8 cellular contexts compared by ENCODE assay signal in genomic region chr6:168035098-168035660, GRCh38. TPM values are rescaled to one million over a fixed set of nuclear protein-coding genes. Genes with fewer than 3 reads are reported as not detected.
DNase-seq lines count a peak whose midpoint lies in the region; ATAC-seq and TF ChIP-seq lines count a peak whose summit lies in the region.

No MANE protein-coding gene starts in this region.

- ATAC-seq in HG03571 (IDR thresholded peaks at IDR 0.05; ENCODE audit: unreplicated experiment) = no peak

- no peaks in the 10 kb centered on the region for H3K4me1 Mint-ChIP-seq in activated naive CD4-positive, alpha-beta T cell treated with anti-CD3 and anti-CD28 coated beads, Interleukin-2, amount 10 ng/mL, durations not matched to agents 7 days and 5 days
- peaks cover 16% of the 10 kb centered on the region for H3K4me1 Mint-ChIP-seq in glutamatergic neuron (ENCODE audit: low read depth, unreplicated experiment)

- peaks cover 7% of the 10 kb centered on the region for H3K9me3 ChIP-seq in osteoblast (ENCODE audit: low read depth, low read length)

- H3K79me2 ChIP-seq in osteoblast (ENCODE audit: insufficient read depth, low read length) = no peaks in the 10 kb centered on the region

- peak overlapping the region; percentile 91 for H3K4me2 ChIP-seq in osteoblast (ENCODE audit: insufficient read depth, low read length)

- no peaks in the 10 kb centered on the region for H3K36me3 ChIP-seq in osteoblast (ENCODE audit: insufficient read depth, low read length)

- CTCF ChIA-PET in activated naive CD4-positive, alpha-beta T cell treated with anti-CD3 and anti-CD28 coated beads, Interleukin-2, amount 10 ng/mL, durations not matched to agents 7 days and 5 days (lab: Charles Lee) = no interaction called here

- peak overlapping the region; percentile 49 for H3K27ac ChIP-seq in osteoblast (ENCODE audit: low read depth, low read length)

- peaks cover 25% of the 10 kb centered on the region for H3K27me3 Mint-ChIP-seq in activated naive CD4-positive, alpha-beta T cell treated with anti-CD3 and anti-CD28 coated beads, Interleukin-2, amount 10 ng/mL, durations not matched to agents 7 days and 5 days
- H3K27me3 Mint-ChIP-seq in glutamatergic neuron (ENCODE audit: unreplicated experiment) = peaks cover 9% of the 10 kb centered on the region

- TF ChIP-seq CTCF in glutamatergic neuron (IDR thresholded peaks at IDR 0.05; ENCODE audit: partially characterized antibody, unreplicated experiment) (no peak), osteoblast (IDR thresholded peaks at IDR 0.05; ENCODE audit: extremely low read depth, low read depth, low read length) (no peak)

- H3K4me3 ChIP-seq in osteoblast (ENCODE audit: insufficient read depth, low read length) = peak overlapping the region; percentile 69

- H3K27me3 ChIP-seq in osteoblast (ENCODE audit: insufficient read depth, low read length) = no peaks in the 10 kb centered on the region

- H3K36me3 Mint-ChIP-seq in activated naive CD4-positive, alpha-beta T cell treated with anti-CD3 and anti-CD28 coated beads, Interleukin-2, amount 10 ng/mL, durations not matched to agents 7 days and 5 days = no peaks in the 10 kb centered on the region
- peaks cover 26% of the 10 kb centered on the region for H3K36me3 Mint-ChIP-seq in glutamatergic neuron (ENCODE audit: unreplicated experiment)

- no peak for DNase-seq in activated naive CD4-positive, alpha-beta T cell treated with anti-CD3 and anti-CD28 coated beads, Interleukin-2, amount 10 ng/mL, durations not matched to agents 7 days and 5 days
- no peak for DNase-seq in activated naive CD4-positive, alpha-beta T cell (lab: John Stamatoyannopoulos, UW)
- DNase-seq in SW480 (ENCODE audit: low spot score) (peak; percentile 52), glutamatergic neuron (no peak), osteoblast (ENCODE audit: insufficient read length, low spot score, missing footprints) (peak; percentile 94), NCI-H1048 (lab: John Stamatoyannopoulos, UW) (no peak)
- no peak for DNase-seq in stimulated activated naive CD4-positive, alpha-beta T cell (lab: John Stamatoyannopoulos, UW)

- peaks cover 30% of the 10 kb centered on the region for H3K4me1 ChIP-seq in osteoblast (ENCODE audit: insufficient read depth, low read length)

- no peak overlapping the region for H3K27ac Mint-ChIP-seq in activated naive CD4-positive, alpha-beta T cell treated with anti-CD3 and anti-CD28 coated beads, Interleukin-2, amount 10 ng/mL, durations not matched to agents 7 days and 5 days
- H3K27ac Mint-ChIP-seq in glutamatergic neuron (ENCODE audit: unreplicated experiment) = no peak overlapping the region

- H3K9me3 Mint-ChIP-seq in activated naive CD4-positive, alpha-beta T cell treated with anti-CD3 and anti-CD28 coated beads, Interleukin-2, amount 10 ng/mL, durations not matched to agents 7 days and 5 days = peaks cover 21% of the 10 kb centered on the region
- H3K9me3 Mint-ChIP-seq in glutamatergic neuron (ENCODE audit: unreplicated experiment) = peaks cover 14% of the 10 kb centered on the region

- peak overlapping the region; percentile 85 for H2AFZ ChIP-seq in osteoblast (ENCODE audit: low read length)

- H3K4me3 Mint-ChIP-seq in activated naive CD4-positive, alpha-beta T cell treated with anti-CD3 and anti-CD28 coated beads, Interleukin-2, amount 10 ng/mL, durations not matched to agents 7 days and 5 days = peak overlapping the region; percentile 53
- peak overlapping the region; percentile 70 for H3K4me3 Mint-ChIP-seq in glutamatergic neuron (ENCODE audit: unreplicated experiment)

- H4K20me1 ChIP-seq in osteoblast (ENCODE audit: insufficient read depth, low read length) = no peaks in the 10 kb centered on the region

RNA-seq across cellular contexts. Expression of gene KIF25, which starts 37.7 kb away (rescaled TPM):
- total RNA-seq in glutamatergic neuron (ENCODE audit: unreplicated experiment) (not detected), osteoblast (not detected in 2 replicates)

RNA-seq across cellular contexts. Expression of gene FRMD1, which starts 43.8 kb away (rescaled TPM):
- total RNA-seq in glutamatergic neuron (ENCODE audit: unreplicated experiment) = not detected
- under 0.01 TPM in 2 replicates for total RNA-seq in osteoblast

Comparison
In these comparisons a context has a peak if more than half of its experiments do, and no peak if none do; other contexts are left out.
1. DNase-seq: peak in SW480 (single experiment) and osteoblast (single experiment); none in activated naive CD4-positive, alpha-beta T cell treated with anti-CD3 and anti-CD28 coated beads, Interleukin-2, amount 10 ng/mL, durations not matched to agents 7 days and 5 days (single experiment), activated naive CD4-positive, alpha-beta T cell (0 of 4), glutamatergic neuron (single experiment), stimulated activated naive CD4-positive, alpha-beta T cell (0 of 6) and NCI-H1048 (single experiment).